Comparison of ENCODE assay signal across 27 cellular contexts in the genomic region with DNA sequence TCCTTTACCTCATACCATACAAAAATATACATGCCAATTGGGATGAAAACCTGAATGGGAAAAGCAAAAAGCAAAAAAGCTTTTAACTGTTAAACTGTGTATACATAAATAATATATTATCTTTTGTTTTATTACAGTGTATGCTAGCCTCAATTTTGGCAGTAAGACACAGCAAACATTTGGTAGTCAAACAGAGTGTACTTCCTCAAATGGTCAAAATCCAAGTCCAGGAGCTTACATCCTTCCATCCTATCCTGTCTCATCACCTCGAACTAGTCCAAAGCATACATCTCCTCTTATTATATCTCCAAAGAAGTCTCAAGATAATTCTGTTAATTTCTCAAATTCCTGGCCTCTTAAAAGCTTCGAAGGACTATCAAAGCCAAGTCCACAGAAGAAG.
"Had no signal": no experiment of that assay in that cellular context is flagged by ENCODE, and none has a peak within 500 bp of the region (broad histone marks: within the 10 kb centered on the region; RNA-seq: fewer than 3 reads in every experiment).

No MANE protein-coding gene starts in this region.

- H3K4me1 Mint-ChIP-seq: naive thymus-derived CD8-positive, alpha-beta T cell; nephron; neural progenitor cell; stimulated activated effector memory CD8-positive, alpha-beta T cell treated with anti-CD3 and anti-CD28 coated beads, Interleukin-12 subunit alpha, Interleukin-12 subunit beta, amount 100 ng/mL, for 72 hours had no signal

- DNase-seq: heart right ventricle; islet precursor cell; left lung; lower lobe of right lung; mammary epithelial cell; mesenchymal stem cell; naive thymus-derived CD8-positive, alpha-beta T cell; occipital lobe; stimulated activated CD4-positive, alpha-beta T cell treated with anti-CD3 and anti-CD28 coated beads, Interleukin-12 subunit alpha, Interleukin-12 subunit beta, amount 100 ng/mL, for 4 hours; stimulated activated CD4-positive, alpha-beta T cell treated with anti-CD3 and anti-CD28 coated beads, Interleukin-15, amount 100 ng/mL, for 24 hours; stimulated activated CD4-positive, alpha-beta T cell treated with anti-CD3 and anti-CD28 coated beads, Interleukin-2, amount 100 ng/mL, for 24 hours; stimulated activated CD4-positive, alpha-beta T cell treated with anti-CD3 and anti-CD28 coated beads, Interleukin-4, amount 100 ng/mL, for 1 hour; stimulated activated naive CD4-positive, alpha-beta T cell; tibial artery; trophoblast cell; upper lobe of right lung had no signal

- H3K4me3 Mint-ChIP-seq: naive thymus-derived CD8-positive, alpha-beta T cell; nephron; neural progenitor cell; stimulated activated effector memory CD8-positive, alpha-beta T cell treated with anti-CD3 and anti-CD28 coated beads, Interleukin-12 subunit alpha, Interleukin-12 subunit beta, amount 100 ng/mL, for 72 hours; stimulated activated naive CD8-positive, alpha-beta T cell treated with anti-CD3 and anti-CD28 coated beads, Interleukin-15, Interleukin-2, amounts not matched to agents 100 ng/mL and 50 ng/mL, for 24 hours had no signal

- ATAC-seq: heart right ventricle; left lung; lower lobe of right lung; naive thymus-derived CD8-positive, alpha-beta T cell; sciatic nerve; stimulated activated effector memory CD8-positive, alpha-beta T cell treated with anti-CD3 and anti-CD28 coated beads, Interleukin-12 subunit alpha, Interleukin-12 subunit beta, amount 100 ng/mL, for 72 hours; upper lobe of right lung had no signal

- H3K4me3 ChIP-seq: heart right ventricle, hepatocyte, left lung, lower lobe of right lung, neural progenitor cell, right atrium auricular region, skin epidermis, suprapubic skin, thoracic aorta, tibial artery, upper lobe of right lung had no signal

- H3K27me3 Mint-ChIP-seq: naive thymus-derived CD8-positive, alpha-beta T cell; progenitor cell of endocrine pancreas; stimulated activated naive CD8-positive, alpha-beta T cell treated with anti-CD3 and anti-CD28 coated beads, Interleukin-15, Interleukin-2, amounts not matched to agents 100 ng/mL and 50 ng/mL, for 24 hours had no signal

- H3K27ac Mint-ChIP-seq: naive thymus-derived CD8-positive, alpha-beta T cell; nephron; neural progenitor cell; progenitor cell of endocrine pancreas; stimulated activated effector memory CD8-positive, alpha-beta T cell treated with anti-CD3 and anti-CD28 coated beads, Interleukin-12 subunit alpha, Interleukin-12 subunit beta, amount 100 ng/mL, for 72 hours; stimulated activated naive CD8-positive, alpha-beta T cell treated with anti-CD3 and anti-CD28 coated beads, Interleukin-15, Interleukin-2, amounts not matched to agents 100 ng/mL and 50 ng/mL, for 24 hours had no signal

- H3K9me3 Mint-ChIP-seq: naive thymus-derived CD8-positive, alpha-beta T cell; nephron; neural progenitor cell; stimulated activated effector memory CD8-positive, alpha-beta T cell treated with anti-CD3 and anti-CD28 coated beads, Interleukin-12 subunit alpha, Interleukin-12 subunit beta, amount 100 ng/mL, for 72 hours; stimulated activated naive CD8-positive, alpha-beta T cell treated with anti-CD3 and anti-CD28 coated beads, Interleukin-15, Interleukin-2, amounts not matched to agents 100 ng/mL and 50 ng/mL, for 24 hours had no signal
